ENCODE assay signal across 14 cellular contexts in the genomic region with DNA sequence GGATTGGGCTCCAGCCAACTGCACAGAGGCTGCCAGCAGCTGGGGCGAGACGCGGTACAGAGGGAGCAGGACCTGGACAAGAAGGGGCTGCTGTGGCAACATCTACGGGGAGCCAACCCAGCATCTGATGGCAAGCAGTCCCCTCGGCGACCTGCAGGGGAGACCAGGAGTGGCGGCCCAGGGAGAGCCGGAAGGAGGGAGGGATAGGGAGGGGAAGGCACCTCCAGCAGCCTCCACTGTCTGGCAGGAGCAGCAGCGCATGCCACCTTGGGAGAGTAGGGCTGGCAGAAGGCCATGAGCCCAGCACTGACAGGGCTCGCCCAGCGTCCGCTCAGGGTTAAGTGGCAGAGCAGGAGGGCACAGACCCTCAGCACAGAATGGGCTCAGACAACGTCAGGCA. TPM values are rescaled to one million over a fixed set of nuclear protein-coding genes. Genes with fewer than 3 reads are reported as not detected.
DNase-seq lines count a peak whose midpoint lies in the region; ATAC-seq and TF ChIP-seq lines count a peak whose summit lies in the region.
"Had no signal": no experiment of that assay in that cellular context is flagged by ENCODE, and none has a peak within 500 bp of the region (broad histone marks: within the 10 kb centered on the region; RNA-seq: fewer than 3 reads in every experiment).

No MANE protein-coding gene starts in this region.

- H3K14ac ChIP-seq in IMR-90 (replicated peaks; ENCODE audit: low read depth, low read length): no peak overlapping the region

- WGBS in IMR-90 (ENCODE audit: extremely low coverage in 2 of 2, insufficient read length in 1 of 2), 2 experiments: 54% methylated on average over 8 of the region's 13 CpGs; no CpG with 5 or more reads in 1 of the 2 experiments

- H4K20me1 ChIP-seq in IMR-90 (ENCODE audit: insufficient read depth, low read length): peaks cover 3% of the 10 kb centered on the region; the same call in 1 of the 2 replicates

- no TSS peak for BruUV-seq in IMR-90 (replicated peaks; lab: Mats Ljungman, UMichigan)

- no peak overlapping the region for H3K9ac ChIP-seq in IMR-90 (ENCODE audit: low read depth, low read length)

- dilution Hi-C loops in IMR-90 (cut with HindIII; ENCODE audit: low sequenced_read_pairs, unreplicated experiment): no loop called here

- H3K79me1 ChIP-seq in IMR-90 (ENCODE audit: low read depth in 1 of 2, low read length in 2 of 2): no peaks in the 10 kb centered on the region

- peaks cover 37% of the 10 kb centered on the region; the same call in 1 of the 2 replicates for H3K27me3 ChIP-seq in IMR-90 (ENCODE audit: control insufficient read depth, insufficient read depth, low read length)
- H3K27me3 ChIP-seq: Peyer's patch had no signal

- no peak overlapping the region for H2BK120ac ChIP-seq in IMR-90 (ENCODE audit: low read depth, low read length)

- H3K4me2 ChIP-seq in IMR-90 (ENCODE audit: low read depth, low read length): no peak overlapping the region

- H3K23ac ChIP-seq in IMR-90 (ENCODE audit: low read depth, low read length): no peak overlapping the region

- H3K36me3 ChIP-seq in IMR-90 (ENCODE audit: control insufficient read depth, insufficient read depth, low read length): no peaks in the 10 kb centered on the region
- H3K36me3 ChIP-seq in mucosa of descending colon (ENCODE audit: low read depth): no peaks in the 10 kb centered on the region
- H3K36me3 ChIP-seq: HAP-1, Peyer's patch had no signal

- no peaks in the 10 kb centered on the region for H3K9me1 ChIP-seq in IMR-90 (ENCODE audit: insufficient read depth, low read length)

- H2AFZ ChIP-seq in IMR-90 (replicated peaks; ENCODE audit: low read length, poor library complexity): no peak overlapping the region

- H4K8ac ChIP-seq in IMR-90 (ENCODE audit: low read depth in 2 of 2, low read length in 2 of 2): no peak overlapping the region

- H4K91ac ChIP-seq in IMR-90 (ENCODE audit: insufficient read depth, low read depth, low read length): no peak overlapping the region

- in situ Hi-C loops in IMR-90 (cut with MboI; ENCODE audit: low sequenced_read_pairs): no loop called here

- no peak overlapping the region for H3K18ac ChIP-seq in IMR-90 (ENCODE audit: low read depth, low read length)

- no peak overlapping the region for H3K4ac ChIP-seq in IMR-90 (ENCODE audit: low read depth, low read length)

- H2AK9ac ChIP-seq in IMR-90 (replicated peaks; ENCODE audit: low read depth, low read length, poor library complexity): peak overlapping the region; percentile 65

- no peak overlapping the region for H3K27ac ChIP-seq in IMR-90 (ENCODE audit: insufficient read depth, low read length)
- H3K27ac ChIP-seq: Peyer's patch had no signal

- H2BK20ac ChIP-seq in IMR-90 (ENCODE audit: low read depth, low read length): no peak overlapping the region

- no peak overlapping the region for H2BK15ac ChIP-seq in IMR-90 (ENCODE audit: low read depth, low read length)

- ATAC-seq in IMR-90 (ENCODE audit: low read depth) (no peak), mucosa of descending colon (peak; percentile 5)

- H3K4me3 ChIP-seq in IMR-90 (ENCODE audit: insufficient read depth, low read depth, low read length) (no peak overlapping the region), mucosa of descending colon (no peak overlapping the region)
- H3K4me3 ChIP-seq: HAP-1, Peyer's patch had no signal

- DNase-seq in NCI-H2029 (lab: John Stamatoyannopoulos, UW) (peak; percentile 59), NCI-H2029 treated with DMSO at 0.1 percent for 48 hours (lab: John Stamatoyannopoulos, UW) (no peak), IMR-90 (no peak), SHP77 treated with DMSO at 0.1 percent for 48 hours (lab: John Stamatoyannopoulos, UW) (peak; percentile 52), mucosa of descending colon (no peak), head of caudate nucleus (no peak), NCI-H748 treated with DMSO at 0.1 percent for 48 hours (lab: John Stamatoyannopoulos, UW) (no peak), NCI-H146 (lab: John Stamatoyannopoulos, UW) (no peak)
- DNase-seq: activated CD4-positive, alpha-beta T cell treated with anti-CD3 and anti-CD28 coated beads, Interleukin-2, amount 50 U/mL, for 4 hours; kidney; NCI-H1930; Peyer's patch; trophoblast cell had no signal

- no peak for TF ChIP-seq POLR2A in IMR-90 (IDR thresholded peaks at IDR 0.05; ENCODE audit: low read depth, low read length)

- H2BK5ac ChIP-seq in IMR-90 (ENCODE audit: low read depth, low read length, poor library complexity, severe bottlenecking): no peak overlapping the region

- intact Hi-C loops in IMR-90 (cut with micrococcal nuclease) (no loop called here), mucosa of descending colon (cut with DNase I, micrococcal nuclease) (no loop called here), head of caudate nucleus (cut with DNase I) (no loop called here)

- POLR2A ChIA-PET in IMR-90 (lab: Charles Lee; ENCODE audit: unreplicated experiment): no interaction called here

- no peak overlapping the region for H2AK5ac ChIP-seq in IMR-90 (ENCODE audit: low read depth, low read length)

- H3K4me1 ChIP-seq in IMR-90 (ENCODE audit: control insufficient read depth, insufficient read depth, low read length): no peaks in the 10 kb centered on the region
- peaks cover under 1% of the 10 kb centered on the region for H3K4me1 ChIP-seq in mucosa of descending colon (ENCODE audit: low read depth)
- H3K4me1 ChIP-seq: HAP-1, Peyer's patch had no signal

- TF ChIP-seq RAD21 in IMR-90 (IDR thresholded peaks at IDR 0.05; ENCODE audit: low read length): no peak

- TF ChIP-seq CTCF in IMR-90 (conservative IDR thresholded peaks at IDR 0.05; ENCODE audit: low read depth, low read length): no peak
- no peak for TF ChIP-seq CTCF in mucosa of descending colon (IDR thresholded peaks at IDR 0.05)

- no peak overlapping the region for H3K56ac ChIP-seq in IMR-90 (ENCODE audit: extremely low read depth, insufficient read depth, low read length)

- H3K9me3 ChIP-seq in IMR-90 (ENCODE audit: control insufficient read depth, insufficient read depth, low read length) (no peaks in the 10 kb centered on the region), mucosa of descending colon (no peaks in the 10 kb centered on the region)
- H3K9me3 ChIP-seq: HAP-1, Peyer's patch had no signal

- CTCF ChIA-PET in IMR-90 (lab: Yijun Ruan, JAX): no interaction called here

- no peak overlapping the region for H4K5ac ChIP-seq in IMR-90 (ENCODE audit: low read depth, low read length)

TF ChIP-seq in IMR-90, 13 proteins besides CTCF, POLR2A, EP300 and RAD21:
- TF ChIP-seq CEBPB (IDR thresholded peaks at IDR 0.05; ENCODE audit: low read depth, low read length) (no peak), FOS (IDR thresholded peaks at IDR 0.05; ENCODE audit: low read depth, low read length) (no peak), NFE2L2 (IDR thresholded peaks at IDR 0.05; ENCODE audit: low read depth, low read length) (no peak), SMC3 (IDR thresholded peaks at IDR 0.05; ENCODE audit: low read depth, low read length) (no peak), RFX5 (IDR thresholded peaks at IDR 0.05; ENCODE audit: low read depth, low read length) (no peak), MXI1 (IDR thresholded peaks at IDR 0.05; ENCODE audit: borderline replicate concordance, low read depth, low read length) (no peak)

RNA-seq across cellular contexts. Expression of a gene that starts 17.3 kb away (rescaled TPM):
- total RNA-seq in IMR-90 (2012; rRNA removed) (under 0.01 TPM in 1 of 2 replicates, not detected in the other), mucosa of descending colon (1 to 10 TPM in 1 of 3 donors, under 1 TPM in 2; 0.17 to 2.1 (median 0.22) TPM)
- polyA plus RNA-seq in IMR-90 (2012; rRNA removed): 0.06 and 0.09 TPM in 2 replicates
- 0.02 TPM in 1 of 2 replicates, not detected in the other for polyA plus RNA-seq in IMR-90 (2012; cell fraction: cytosol; rRNA removed)
- 0.37 and 0.48 TPM in 2 replicates for polyA plus RNA-seq in IMR-90 (2012; cell fraction: nucleus; rRNA removed; ENCODE audit: low replicate concordance)

RNA-seq across cellular contexts. Expression of a gene that starts 36.6 kb away (rescaled TPM):
- 26.2 and 71.9 TPM in 2 replicates for total RNA-seq in IMR-90 (2012; rRNA removed)
- 131 and 154 TPM in 2 replicates for polyA plus RNA-seq in IMR-90 (2012; rRNA removed)
- 17.4 and 27.5 TPM in 2 replicates for polyA plus RNA-seq in IMR-90 (2012; cell fraction: cytosol; rRNA removed)
- 9.8 and 38.0 TPM in 2 replicates for polyA plus RNA-seq in IMR-90 (2012; cell fraction: nucleus; rRNA removed; ENCODE audit: low replicate concordance)
- total RNA-seq in mucosa of descending colon: 100 to 1,000 TPM; 349 to 387 (median 350) TPM

RNA-seq across cellular contexts. Expression of a gene that starts 43.1 kb away (rescaled TPM):
- total RNA-seq in IMR-90 (2012; rRNA removed): 2.7 and 3.9 TPM in 2 replicates
- polyA plus RNA-seq in IMR-90 (2012; rRNA removed): 17.2 and 42.9 TPM in 2 replicates
- 4.7 and 5.1 TPM in 2 replicates for polyA plus RNA-seq in IMR-90 (2012; cell fraction: cytosol; rRNA removed)
- 181 and 244 TPM in 2 replicates for polyA plus RNA-seq in IMR-90 (2012; cell fraction: nucleus; rRNA removed; ENCODE audit: low replicate concordance)
- total RNA-seq in mucosa of descending colon: 10 to 100 TPM; 35.4 to 63.9 (median 35.9) TPM

Comparison
In these comparisons a context has a peak if more than half of its experiments do, and no peak if none do; other contexts are left out.
1. DNase-seq: peak in NCI-H2029 (single experiment) and SHP77 treated with DMSO at 0.1 percent for 48 hours (single experiment); none in NCI-H2029 treated with DMSO at 0.1 percent for 48 hours (single experiment), IMR-90 (single experiment), mucosa of descending colon (0 of 3), head of caudate nucleus (0 of 42), NCI-H748 treated with DMSO at 0.1 percent for 48 hours (single experiment) and NCI-H146 (single experiment).